Comparison of ENCODE assay signal across 8 cellular contexts in genomic region chr11:57131080-57131790, GRCh38. TPM values are rescaled to one million over a fixed set of nuclear protein-coding genes. Genes with fewer than 3 reads are reported as not detected.
DNase-seq lines count a peak whose midpoint lies in the region; ATAC-seq and TF ChIP-seq lines count a peak whose summit lies in the region.

No MANE protein-coding gene starts in this region.

- no peak overlapping the region for H3K4me3 Mint-ChIP-seq in Calu3 (ENCODE audit: low read depth, unreplicated experiment)
- no peak overlapping the region for H3K4me3 Mint-ChIP-seq in mesothelial cell of epicardium
- no peak overlapping the region for H3K4me3 Mint-ChIP-seq in activated CD4-positive, alpha-beta T cell treated with anti-CD3 and anti-CD28 coated beads, Interleukin-2, amount 10 ng/mL, durations not matched to agents 7 days and 5 days

- H3K9me3 Mint-ChIP-seq in Calu3 (ENCODE audit: low read depth, unreplicated experiment) (no peaks in the 10 kb centered on the region), mesothelial cell of epicardium (no peaks in the 10 kb centered on the region)
- H3K9me3 Mint-ChIP-seq in activated CD4-positive, alpha-beta T cell treated with anti-CD3 and anti-CD28 coated beads, Interleukin-2, amount 10 ng/mL, durations not matched to agents 7 days and 5 days: no peaks in the 10 kb centered on the region

- ATAC-seq in GM19397 (IDR thresholded peaks at IDR 0.05; ENCODE audit: unreplicated experiment) (no peak), HG02798 (IDR thresholded peaks at IDR 0.05; ENCODE audit: poor library complexity, unreplicated experiment) (no peak)

- TF ChIP-seq CTCF in Calu3 (IDR thresholded peaks at IDR 0.05; ENCODE audit: unreplicated experiment) (peak; percentile 65), choroid plexus epithelial cell (conservative IDR thresholded peaks at IDR 0.05; ENCODE audit: low read depth, low read length) (peak; percentile 64), mesothelial cell of epicardium (IDR thresholded peaks at IDR 0.05; ENCODE audit: unreplicated experiment) (peak; percentile 48)

- intact Hi-C loops in Calu3 (cut with micrococcal nuclease; ENCODE audit: unreplicated experiment): loop anchor here (1.0 kb wide), 2 partner anchors 118 to 290 kb away; no protein-coding TSS in a partner anchor

- H3K36me3 ChIP-seq in MG63: no peaks in the 10 kb centered on the region

- H3K27ac Mint-ChIP-seq in Calu3 (ENCODE audit: unreplicated experiment) (no peak overlapping the region), mesothelial cell of epicardium (no peak overlapping the region)
- no peak overlapping the region for H3K27ac Mint-ChIP-seq in activated CD4-positive, alpha-beta T cell treated with anti-CD3 and anti-CD28 coated beads, Interleukin-2, amount 10 ng/mL, durations not matched to agents 7 days and 5 days

- POLR2A ChIA-PET in activated CD4-positive, alpha-beta T cell treated with anti-CD3 and anti-CD28 coated beads, Interleukin-2, amount 10 ng/mL, durations not matched to agents 7 days and 5 days (lab: Charles Lee): interaction anchor here (0.5 kb wide), 1 partner anchor 1745 kb away, joined by 7 read pairs; no protein-coding TSS in a partner anchor

- H3K36me3 Mint-ChIP-seq in Calu3 (ENCODE audit: insufficient read depth, unreplicated experiment): no peaks in the 10 kb centered on the region
- H3K36me3 Mint-ChIP-seq in mesothelial cell of epicardium: no peaks in the 10 kb centered on the region
- H3K36me3 Mint-ChIP-seq in activated CD4-positive, alpha-beta T cell treated with anti-CD3 and anti-CD28 coated beads, Interleukin-2, amount 10 ng/mL, durations not matched to agents 7 days and 5 days (ENCODE audit: low read depth): no peaks in the 10 kb centered on the region

- peak; percentile 59 for DNase-seq in Calu3
- peak; percentile 9 for DNase-seq in MG63
- peak; percentile 31 for DNase-seq in choroid plexus epithelial cell (ENCODE audit: low read depth)
- DNase-seq in mesothelial cell of epicardium (ENCODE audit: low spot score in 2 of 2, unreplicated experiment in 2 of 2): no peak
- no peak for DNase-seq in SKM-1 (lab: John Stamatoyannopoulos, UW; ENCODE audit: unreplicated experiment)
- DNase-seq in activated CD4-positive, alpha-beta T cell treated with anti-CD3 and anti-CD28 coated beads, Interleukin-2, amount 10 ng/mL, durations not matched to agents 7 days and 5 days: no peak

- CTCF ChIA-PET in Calu3 (lab: Charles Lee): interaction anchor here (2.9 kb wide), 1 partner anchor 118 kb away, joined by 40 read pairs; no protein-coding TSS in a partner anchor
- CTCF ChIA-PET in activated CD4-positive, alpha-beta T cell treated with anti-CD3 and anti-CD28 coated beads, Interleukin-2, amount 10 ng/mL, durations not matched to agents 7 days and 5 days (lab: Charles Lee): no interaction called here

- H3K4me3 ChIP-seq in MG63: no peak overlapping the region
- H3K4me3 ChIP-seq in choroid plexus epithelial cell (ENCODE audit: low read depth, low read length): no peak overlapping the region

- H3K4me1 Mint-ChIP-seq in Calu3 (ENCODE audit: low read depth, unreplicated experiment): peaks cover 19% of the 10 kb centered on the region
- H3K4me1 Mint-ChIP-seq in mesothelial cell of epicardium: peaks cover 20% of the 10 kb centered on the region
- no peaks in the 10 kb centered on the region for H3K4me1 Mint-ChIP-seq in activated CD4-positive, alpha-beta T cell treated with anti-CD3 and anti-CD28 coated beads, Interleukin-2, amount 10 ng/mL, durations not matched to agents 7 days and 5 days

- H3K27me3 ChIP-seq in MG63: peaks cover 2% of the 10 kb centered on the region

- no peaks in the 10 kb centered on the region for H3K9me3 ChIP-seq in MG63

- H3K27me3 Mint-ChIP-seq in Calu3 (ENCODE audit: unreplicated experiment): no peaks in the 10 kb centered on the region
- H3K27me3 Mint-ChIP-seq in mesothelial cell of epicardium (ENCODE audit: low read depth): no peaks in the 10 kb centered on the region
- H3K27me3 Mint-ChIP-seq in activated CD4-positive, alpha-beta T cell treated with anti-CD3 and anti-CD28 coated beads, Interleukin-2, amount 10 ng/mL, durations not matched to agents 7 days and 5 days: peaks cover 9% of the 10 kb centered on the region

- no TSS peak for BruUV-seq in Calu3 (replicated peaks; lab: Mats Ljungman, UMichigan)

RNA-seq across cellular contexts. Expression of gene LRRC55, which starts 50.5 kb away (rescaled TPM):
- total RNA-seq in Calu3 (2022) (not detected in 2 replicates), mesothelial cell of epicardium (11.5 to 14.7 TPM (median 13.2 TPM) in 3 replicates)
- total RNA-seq in MG63 (2014; rRNA removed; shearing (Covaris generic); ENCODE audit: low replicate concordance): not detected in 2 replicates
- total RNA-seq in activated CD4-positive, alpha-beta T cell treated with anti-CD3 and anti-CD28 coated beads, Interleukin-2, amount 10 ng/mL, durations not matched to agents 7 days and 5 days: not detected

Comparison
In these comparisons a context has a peak if more than half of its experiments do, and no peak if none do; other contexts are left out.
1. DNase-seq: peak in Calu3 (single experiment), MG63 (single experiment) and choroid plexus epithelial cell (single experiment); none in mesothelial cell of epicardium (0 of 2), SKM-1 (single experiment) and activated CD4-positive, alpha-beta T cell treated with anti-CD3 and anti-CD28 coated beads, Interleukin-2, amount 10 ng/mL, durations not matched to agents 7 days and 5 days (single experiment).
2. RNA of gene LRRC55, which starts 50.5 kb away (total RNA-seq): 11.5 to 14.7 TPM in mesothelial cell of epicardium; not detected in Calu3, not detected in MG63 and not detected in activated CD4-positive, alpha-beta T cell treated with anti-CD3 and anti-CD28 coated beads, Interleukin-2, amount 10 ng/mL, durations not matched to agents 7 days and 5 days; every median in the first group is over 10 times any median in the second.
3. Peak in every context shown above with its lines, with median percentiles within 50 percentile points of each other: CTCF ChIP-seq.